Comparison of ENCODE assay signal across 2 cellular contexts in genomic region chr5:135045488-135045887, GRCh38.
TF ChIP-seq lines count a peak whose summit lies in the region.

No MANE protein-coding gene starts in this region.

TF ChIP-seq in A549, 52 proteins besides CTCF, POLR2A, EP300 and RAD21 (continued from another document):
- TF ChIP-seq NFE2L2 (conservative IDR thresholded peaks at IDR 0.05; ENCODE audit: low read length), result no peak
- no peak for TF ChIP-seq HOXB13 (CRISPR knock-in tag; IDR thresholded peaks at IDR 0.05; ENCODE audit: low read depth)
- peak; percentile 47 for TF ChIP-seq ZFP36 (IDR thresholded peaks at IDR 0.05; ENCODE audit: borderline replicate concordance, partially characterized antibody)
- TF ChIP-seq KDM5A (IDR thresholded peaks at IDR 0.05), result no peak
- TF ChIP-seq CBX8 (IDR thresholded peaks at IDR 0.05), result no peak

TF ChIP-seq in K562, 482 proteins besides CTCF, POLR2A, EP300 and RAD21 (continued from another document):
- TF ChIP-seq SOX6 (IDR thresholded peaks at IDR 0.05), result no peak
- no peak for TF ChIP-seq ZZZ3 (IDR thresholded peaks at IDR 0.05)
- TF ChIP-seq SMARCA5 (IDR thresholded peaks at IDR 0.05), result peak; percentile 69; the same call in 1 of the 2 replicates
- TF ChIP-seq MXI1 (IDR thresholded peaks at IDR 0.05; ENCODE audit: low read depth, low read length), result no peak
- TF ChIP-seq RBM25 (IDR thresholded peaks at IDR 0.05; ENCODE audit: low read depth, low read length, severe bottlenecking), result peak; percentile 54
- TF ChIP-seq ZNF778 (CRISPR knock-in tag; IDR thresholded peaks at IDR 0.05), result no peak
- no peak for TF ChIP-seq ZNF639 (CRISPR knock-in tag; conservative IDR thresholded peaks at IDR 0.05 in 1 of 2, IDR thresholded peaks at IDR 0.05 in 1 of 2)
- no peak for TF ChIP-seq ARID1B (IDR thresholded peaks at IDR 0.05)
- TF ChIP-seq ZNF436 (CRISPR knock-in tag; IDR thresholded peaks at IDR 0.05), result peak; percentile 79; the same call in 1 of the 2 replicates
- no peak for TF ChIP-seq HSF4 (CRISPR knock-in tag; IDR thresholded peaks at IDR 0.05; ENCODE audit: borderline replicate concordance)
